ENCODE assay signal across 18 cellular contexts in genomic region chr3:46168583-46168982, GRCh38. TPM values are rescaled to one million over a fixed set of nuclear protein-coding genes. Genes with fewer than 3 reads are reported as not detected.
DNase-seq lines count a peak whose midpoint lies in the region; ATAC-seq, FAIRE-seq and TF ChIP-seq lines count a peak whose summit lies in the region.
"Had no signal": no experiment of that assay in that cellular context is flagged by ENCODE, and none has a peak within 500 bp of the region (broad histone marks: within the 10 kb centered on the region; RNA-seq: fewer than 3 reads in every experiment).

No MANE protein-coding gene starts in this region.

- no peaks in the 10 kb centered on the region for H3K27me3 ChIP-seq in smooth muscle cell (ENCODE audit: low read depth)

- DNase-seq in GM19239 (ENCODE audit: insufficient read length, low spot score) (no peak), astrocyte of the spinal cord (ENCODE audit: low read depth, low spot score) (peak; percentile 10), fibroblast of villous mesenchyme (ENCODE audit: low read depth) (peak; percentile 27), smooth muscle cell (lab: John Stamatoyannopoulos, UW; ENCODE audit: unreplicated experiment) (no peak), NCI-H1417 (lab: John Stamatoyannopoulos, UW) (no peak), kidney glomerular epithelial cell (lab: John Stamatoyannopoulos, UW) (no peak), SW480 (ENCODE audit: low spot score) (no peak)
- DNase-seq: C1 segment of cervical spinal cord, DMS153, GOT3, KBM-7, NCI-H1048, NCI-H146, NCI-H2081 treated with DMSO at 0.1 percent for 48 hours, NCI-H510A treated with DMSO at 0.1 percent for 48 hours, NCI-H82 had no signal

- no peaks in the 10 kb centered on the region for H4K20me1 ChIP-seq in smooth muscle cell (ENCODE audit: low read depth)

- peak; percentile 35 for FAIRE-seq in GM19239 (lab: Jason Lieb, UNC)

- H3K9ac ChIP-seq in smooth muscle cell (ENCODE audit: low read depth) = no peak overlapping the region

- H3K4me2 ChIP-seq in smooth muscle cell = no peak overlapping the region

- peak overlapping the region; percentile 9 for H3K27ac ChIP-seq in smooth muscle cell (ENCODE audit: low read depth)

- peaks cover 6% of the 10 kb centered on the region for H3K9me3 ChIP-seq in smooth muscle cell (replicated peaks; ENCODE audit: low read depth)

- in situ Hi-C loops in astrocyte of the spinal cord (cut with HindIII; ENCODE audit: low sequenced_read_pairs) = no loop called here

- no peaks in the 10 kb centered on the region for H3K4me1 ChIP-seq in smooth muscle cell (ENCODE audit: low read depth)

- ATAC-seq in GM18520 (IDR thresholded peaks at IDR 0.05; ENCODE audit: unreplicated experiment) = no peak

- no peaks in the 10 kb centered on the region for H3F3A ChIP-seq in smooth muscle cell (ENCODE audit: low read depth)

- H3K4me3 ChIP-seq in astrocyte of the spinal cord (ENCODE audit: low read depth, low read length) = no peak overlapping the region
- H3K4me3 ChIP-seq in fibroblast of villous mesenchyme (ENCODE audit: low read depth, low read length) = no peak overlapping the region
- H3K4me3 ChIP-seq in smooth muscle cell = no peak overlapping the region

- no peaks in the 10 kb centered on the region for H3K79me2 ChIP-seq in smooth muscle cell (ENCODE audit: low read depth)

- 58% methylated on average over 1 of the region's 1 CpG for whole genome bisulfite sequencing in smooth muscle cell (ENCODE audit: low lambda C conversion rate)

- no peaks in the 10 kb centered on the region for H3K36me3 ChIP-seq in smooth muscle cell (ENCODE audit: low read depth)

- H2AFZ ChIP-seq in smooth muscle cell (ENCODE audit: low read depth) = no peak overlapping the region

- TF ChIP-seq CTCF in astrocyte of the spinal cord (IDR thresholded peaks at IDR 0.05; ENCODE audit: low read depth, low read length) (no peak), fibroblast of villous mesenchyme (IDR thresholded peaks at IDR 0.05; ENCODE audit: insufficient read depth, low read depth, low read length) (no peak), smooth muscle cell (IDR thresholded peaks at IDR 0.05; ENCODE audit: borderline replicate concordance, insufficient read depth, poor library complexity, severe bottlenecking) (no peak)

RNA-seq across cellular contexts. Expression of gene CCR1, which starts 39.5 kb away (rescaled TPM):
- total RNA-seq in fibroblast of villous mesenchyme (under 0.01 and 0.32 TPM in 2 replicates), smooth muscle cell (0.76 TPM in 1 of 2 replicates, not detected in the other)
- polyA plus RNA-seq in smooth muscle cell = 0.19 TPM in 1 of 2 replicates, not detected in the other
- total RNA-seq: MCF 10A had no signal

Comparison
In these comparisons a context has a peak if more than half of its experiments do, and no peak if none do; other contexts are left out.
1. DNase-seq: peak in astrocyte of the spinal cord (single experiment) and fibroblast of villous mesenchyme (single experiment); none in GM19239 (single experiment), smooth muscle cell (single experiment), NCI-H1417 (0 of 3), kidney glomerular epithelial cell (single experiment) and SW480 (single experiment).